ENCODE assay signal across 8 cellular contexts in the genomic region with DNA sequence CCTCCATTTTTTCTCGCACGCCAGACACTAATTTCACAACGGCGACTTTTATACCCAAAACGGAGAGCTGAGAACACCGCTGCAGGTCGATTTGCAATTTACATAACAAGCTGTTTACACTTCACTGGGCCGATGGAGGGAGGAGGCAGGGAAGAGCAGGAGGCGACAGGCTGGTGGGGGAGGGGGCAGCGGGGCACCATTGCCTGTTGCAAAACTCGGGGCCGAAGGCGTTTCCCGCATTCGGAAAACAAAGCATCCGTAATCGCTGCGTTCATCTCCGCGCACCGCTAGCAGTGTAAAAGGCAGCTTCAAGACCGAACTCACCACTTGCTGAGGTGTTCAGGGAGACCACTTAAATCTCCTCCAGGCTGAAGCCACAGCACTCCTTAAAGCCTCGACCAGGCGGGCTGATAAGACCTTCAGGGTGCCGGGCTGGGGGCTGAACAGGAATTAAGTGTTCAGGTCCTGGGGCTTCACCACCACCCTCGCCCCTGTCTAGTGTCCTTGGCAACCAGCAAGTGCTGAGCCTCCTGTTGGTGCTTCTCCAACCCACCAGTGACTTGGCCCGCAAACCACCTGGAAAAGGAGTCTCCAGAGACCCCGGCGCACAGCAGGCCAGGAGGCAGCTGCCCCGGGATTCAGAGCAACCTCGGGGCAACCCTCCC. TPM values are rescaled to one million over a fixed set of nuclear protein-coding genes. Genes with fewer than 3 reads are reported as not detected.
DNase-seq lines count a peak whose midpoint lies in the region; ATAC-seq and TF ChIP-seq lines count a peak whose summit lies in the region.

No MANE protein-coding gene starts in this region.

- TF ChIP-seq CTCF in OCI-LY7 (conservative IDR thresholded peaks at IDR 0.05; ENCODE audit: low read length) (no peak), thoracic aorta (IDR thresholded peaks at IDR 0.05) (no peak), RWPE1 (conservative IDR thresholded peaks at IDR 0.05; ENCODE audit: low read depth) (no peak)

- POLR2A ChIA-PET in OCI-LY7 (lab: Charles Lee): no interaction called here
- POLR2A ChIA-PET in RWPE1 (lab: Yijun Ruan, JAX; ENCODE audit: low non-redundant PET): no interaction called here

- H3K9me3 ChIP-seq in OCI-LY7 (ENCODE audit: low read length): no peaks in the 10 kb centered on the region
- H3K9me3 ChIP-seq in thoracic aorta: no peaks in the 10 kb centered on the region

- H3K27ac ChIP-seq in OCI-LY7 (ENCODE audit: low read depth, low read length, poor library complexity, severe bottlenecking) (no peak overlapping the region), thoracic aorta (peak overlapping the region; percentile 96 to 98), RWPE1 (no peak overlapping the region)

- no peaks in the 10 kb centered on the region for H3K79me2 ChIP-seq in OCI-LY7 (ENCODE audit: insufficient read depth, low read depth, low read length)

- no peaks in the 10 kb centered on the region for H3K36me3 Mint-ChIP-seq in activated naive CD4-positive, alpha-beta T cell treated with anti-CD3 and anti-CD28 coated beads for 36 hours (ENCODE audit: low read depth)

- H3K27ac Mint-ChIP-seq in activated naive CD4-positive, alpha-beta T cell treated with anti-CD3 and anti-CD28 coated beads for 36 hours: no peak overlapping the region

- peak overlapping the region; percentile 41; the same call in 1 of the 2 replicates for H3K4me2 ChIP-seq in OCI-LY7 (ENCODE audit: low read length)

- H3K4me3 Mint-ChIP-seq in activated naive CD4-positive, alpha-beta T cell treated with anti-CD3 and anti-CD28 coated beads for 36 hours: peak overlapping the region; percentile 8

- no peaks in the 10 kb centered on the region for H4K20me1 ChIP-seq in OCI-LY7 (ENCODE audit: insufficient read depth, low read length)

- no peaks in the 10 kb centered on the region for H3K4me1 ChIP-seq in OCI-LY7 (ENCODE audit: insufficient read depth, low read length, poor library complexity, severe bottlenecking)
- H3K4me1 ChIP-seq in thoracic aorta (ENCODE audit: control insufficient read depth in 1 of 2, low read depth in 2 of 2): peaks cover 0 to 17% of the 10 kb centered on the region in 2 donors

- no peaks in the 10 kb centered on the region for H3K9me2 ChIP-seq in OCI-LY7 (ENCODE audit: insufficient read depth, low read length)

- DNase-seq in activated naive CD4-positive, alpha-beta T cell treated with anti-CD3 and anti-CD28 coated beads for 36 hours: no peak
- no peak for DNase-seq in activated naive CD4-positive, alpha-beta T cell treated with Interleukin-2 at 50 U/mL for 16 hours
- DNase-seq in OCI-LY7 (ENCODE audit: low spot score): no peak
- no peak for DNase-seq in thoracic aorta (ENCODE audit: low spot score)
- no peak for DNase-seq in RWPE1 (ENCODE audit: low spot score)

- no TSS peak for BruUV-seq in OCI-LY7 (replicated peaks; lab: Mats Ljungman, UMichigan)

- no peaks in the 10 kb centered on the region for H3K27me3 ChIP-seq in thoracic aorta (replicated peaks; ENCODE audit: insufficient read depth)

- no peak overlapping the region for H3K4me3 ChIP-seq in OCI-LY7 (ENCODE audit: low read depth, low read length, poor library complexity, severe bottlenecking)
- peak overlapping the region; percentile 20 for H3K4me3 ChIP-seq in iPS-11a (ENCODE audit: low read depth, low read length)
- H3K4me3 ChIP-seq in thoracic aorta: peak overlapping the region; percentile 88

- no peaks in the 10 kb centered on the region for H3K36me3 ChIP-seq in OCI-LY7 (ENCODE audit: insufficient read depth, low read length)
- H3K36me3 ChIP-seq in thoracic aorta: peaks cover 10% of the 10 kb centered on the region

- no peaks in the 10 kb centered on the region for H3K9me3 Mint-ChIP-seq in activated naive CD4-positive, alpha-beta T cell treated with anti-CD3 and anti-CD28 coated beads for 36 hours

- ATAC-seq in thoracic aorta (ENCODE audit: insufficient number of reproducible peaks, low FRiP score, low read depth) (no peak), HG03571 (IDR thresholded peaks at IDR 0.05; ENCODE audit: unreplicated experiment) (no peak), GM18858 (IDR thresholded peaks at IDR 0.05; ENCODE audit: unreplicated experiment) (no peak)

- CTCF ChIA-PET in activated naive CD4-positive, alpha-beta T cell treated with anti-CD3 and anti-CD28 coated beads for 36 hours (lab: Charles Lee): interaction anchor here (0.8 to 2.8 kb wide), 7 partner anchors 10 to 1026 kb away, joined by 3 to 11 read pairs (median 4); no protein-coding TSS in a partner anchor
- CTCF ChIA-PET in OCI-LY7 (lab: Charles Lee; ENCODE audit: unreplicated experiment) (no interaction called here), RWPE1 (lab: Yijun Ruan, JAX) (interaction anchor here (0.7 to 2.2 kb wide), 4 partner anchors 78 to 500 kb away, joined by 3 to 17 read pairs (median 4); no protein-coding TSS in a partner anchor)

- intact Hi-C loops in activated naive CD4-positive, alpha-beta T cell treated with anti-CD3 and anti-CD28 coated beads for 36 hours (cut with micrococcal nuclease): loop anchor here (2.0 kb wide), 1 partner anchor 19 kb away; no protein-coding TSS in a partner anchor
- intact Hi-C loops in OCI-LY7 (cut with micrococcal nuclease; ENCODE audit: unreplicated experiment): loop anchor here (2.0 to 10.0 kb wide), 2 partner anchors 747 to 837 kb away; no protein-coding TSS in a partner anchor

- no peak overlapping the region for H2AFZ ChIP-seq in OCI-LY7 (ENCODE audit: low read length)

- peaks cover 64% of the 10 kb centered on the region for H3K27me3 Mint-ChIP-seq in activated naive CD4-positive, alpha-beta T cell treated with anti-CD3 and anti-CD28 coated beads for 36 hours (ENCODE audit: low read depth)

- peaks cover 43% of the 10 kb centered on the region for H3K4me1 Mint-ChIP-seq in activated naive CD4-positive, alpha-beta T cell treated with anti-CD3 and anti-CD28 coated beads for 36 hours (ENCODE audit: low read depth)

RNA-seq across cellular contexts. Expression of gene FOXC1, which starts 2.0 kb away (rescaled TPM):
- total RNA-seq in activated naive CD4-positive, alpha-beta T cell treated with anti-CD3 and anti-CD28 coated beads for 36 hours: not detected
- not detected in 2 replicates for total RNA-seq in OCI-LY7 (2014; rRNA removed; shearing (Covaris generic))
- total RNA-seq in OCI-LY7 (2022) (not detected in 2 replicates), thoracic aorta (100 to 1,000 TPM; 103 to 109 TPM)

Comparison
In these comparisons a context has a peak if more than half of its experiments do, and no peak if none do; other contexts are left out.
1. H3K27ac ChIP-seq: peak in thoracic aorta (2 of 2); none in OCI-LY7 (single experiment) and RWPE1 (single experiment).
2. RNA of gene FOXC1, which starts 2.0 kb away (total RNA-seq): 103 to 109 TPM in thoracic aorta; not detected in activated naive CD4-positive, alpha-beta T cell treated with anti-CD3 and anti-CD28 coated beads for 36 hours and not detected in OCI-LY7; every median in the first group is over 100 times any median in the second.